1 cellular context compared by ENCODE assay signal in the genomic region with DNA sequence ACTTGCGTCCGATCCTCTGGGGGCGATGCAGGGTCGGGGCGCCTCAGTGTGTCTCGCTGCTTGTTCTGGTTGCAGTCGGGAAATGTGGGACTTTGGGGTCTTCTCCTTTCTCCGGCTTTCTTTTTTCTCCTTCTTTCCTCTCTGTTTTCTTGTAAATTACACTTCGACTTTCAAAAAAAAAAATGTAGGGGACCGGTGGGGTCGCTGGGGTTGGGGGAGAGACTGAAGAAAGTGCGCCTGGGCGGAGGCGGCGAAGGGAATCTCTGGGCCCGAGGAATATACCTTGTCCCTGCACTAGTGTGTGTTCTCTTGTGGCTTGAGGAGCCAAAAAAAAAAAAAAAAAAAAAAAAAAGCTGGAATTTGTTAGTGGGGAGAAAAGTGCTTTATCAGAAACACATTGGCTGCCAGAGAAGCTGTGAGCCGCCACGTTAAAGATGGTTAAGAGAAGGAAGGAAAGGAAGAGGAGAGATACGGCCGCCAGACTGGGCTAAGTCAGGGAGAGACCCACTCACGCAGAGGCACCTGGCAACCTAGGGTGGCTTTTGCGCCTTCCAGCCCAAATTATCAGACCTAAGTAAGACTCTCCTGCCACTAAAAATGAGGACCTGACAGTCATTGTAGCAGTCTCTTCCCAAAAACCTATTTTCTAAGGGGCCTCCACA.
TF ChIP-seq lines count a peak whose summit lies in the region.

No MANE protein-coding gene starts in this region.

TF ChIP-seq in endothelial cell of umbilical vein, 7 proteins besides CTCF, POLR2A, EP300 and RAD21 (continued from another document):
- no peak for TF ChIP-seq MAX (IDR thresholded peaks at IDR 0.05; ENCODE audit: insufficient read depth, insufficient read length)
- TF ChIP-seq POLR2AphosphoS5 (IDR thresholded peaks at IDR 0.05; ENCODE audit: insufficient read depth, low read depth, low read length): no peak
- TF ChIP-seq JUN (IDR thresholded peaks at IDR 0.05; ENCODE audit: borderline replicate concordance, insufficient read depth, insufficient read length, low read depth): no peak
TF ChIP-seq in endothelial cell of umbilical vein: peak in this region for 0.
